Comparison of ENCODE assay signal across 2 cellular contexts in the genomic region with DNA sequence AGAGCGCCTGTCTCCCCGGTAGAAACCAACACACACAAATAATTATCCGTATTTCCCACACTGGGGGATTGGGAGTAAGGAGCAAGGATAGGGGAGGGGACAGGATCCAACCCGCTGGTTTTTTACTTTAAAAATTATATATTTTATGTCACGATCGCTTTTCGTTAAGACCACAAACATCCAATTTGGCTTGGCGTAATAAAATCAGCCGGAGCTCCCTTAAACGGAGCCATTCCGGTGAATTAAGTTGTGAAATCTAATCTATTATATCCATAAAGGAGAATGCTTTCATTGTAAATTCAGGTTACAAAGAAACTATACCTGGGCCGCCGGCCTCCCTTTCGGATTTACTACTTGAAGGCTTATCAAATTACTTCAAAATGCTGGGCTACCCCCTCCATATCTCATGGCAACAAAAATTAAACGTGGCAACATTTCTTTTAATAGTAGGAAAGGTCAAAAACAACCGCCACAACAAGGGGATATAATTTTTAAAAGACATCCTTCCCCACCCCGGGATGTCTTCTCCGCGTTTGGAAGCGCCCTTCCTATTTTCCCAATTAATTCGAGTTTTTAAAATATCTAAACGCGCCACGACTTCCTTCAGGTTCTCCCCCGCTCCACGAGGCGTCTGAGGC.
TF ChIP-seq lines count a peak whose summit lies in the region.

No MANE protein-coding gene starts in this region.

TF ChIP-seq in HCT116, 20 proteins besides CTCF, POLR2A, EP300 and RAD21 (continued from another document):
- TF ChIP-seq SIN3A (IDR thresholded peaks at IDR 0.05; ENCODE audit: low read depth) (no peak), EZH2 (IDR thresholded peaks at IDR 0.05) (no peak), CEBPB (IDR thresholded peaks at IDR 0.05; ENCODE audit: low read depth) (no peak), ELF1 (IDR thresholded peaks at IDR 0.05; ENCODE audit: borderline replicate concordance, low read depth) (no peak), SRF (IDR thresholded peaks at IDR 0.05; ENCODE audit: low read depth) (no peak), SP1 (IDR thresholded peaks at IDR 0.05; ENCODE audit: low read depth) (no peak), JUND (IDR thresholded peaks at IDR 0.05) (no peak), TCF7L2 (IDR thresholded peaks at IDR 0.05; ENCODE audit: borderline replicate concordance, extremely low read depth, insufficient read depth, insufficient read length) (no peak), ZNF274 (IDR thresholded peaks at IDR 0.05; ENCODE audit: low read depth, low read length) (no peak), POLR2AphosphoS5 (IDR thresholded peaks at IDR 0.05; ENCODE audit: low read depth, low read length) (no peak), FOSL1 (IDR thresholded peaks at IDR 0.05; ENCODE audit: low read depth) (no peak), ZFX (IDR thresholded peaks at IDR 0.05) (no peak)
- TF ChIP-seq, protein P1, sequence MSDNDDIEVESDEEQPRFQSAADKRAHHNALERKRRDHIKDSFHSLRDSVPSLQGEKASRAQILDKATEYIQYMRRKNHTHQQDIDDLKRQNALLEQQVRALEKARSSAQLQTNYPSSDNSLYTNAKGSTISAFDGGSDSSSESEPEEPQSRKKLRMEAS (IDR thresholded peaks at IDR 0.05): no peak
- TF ChIP-seq, protein P2, sequence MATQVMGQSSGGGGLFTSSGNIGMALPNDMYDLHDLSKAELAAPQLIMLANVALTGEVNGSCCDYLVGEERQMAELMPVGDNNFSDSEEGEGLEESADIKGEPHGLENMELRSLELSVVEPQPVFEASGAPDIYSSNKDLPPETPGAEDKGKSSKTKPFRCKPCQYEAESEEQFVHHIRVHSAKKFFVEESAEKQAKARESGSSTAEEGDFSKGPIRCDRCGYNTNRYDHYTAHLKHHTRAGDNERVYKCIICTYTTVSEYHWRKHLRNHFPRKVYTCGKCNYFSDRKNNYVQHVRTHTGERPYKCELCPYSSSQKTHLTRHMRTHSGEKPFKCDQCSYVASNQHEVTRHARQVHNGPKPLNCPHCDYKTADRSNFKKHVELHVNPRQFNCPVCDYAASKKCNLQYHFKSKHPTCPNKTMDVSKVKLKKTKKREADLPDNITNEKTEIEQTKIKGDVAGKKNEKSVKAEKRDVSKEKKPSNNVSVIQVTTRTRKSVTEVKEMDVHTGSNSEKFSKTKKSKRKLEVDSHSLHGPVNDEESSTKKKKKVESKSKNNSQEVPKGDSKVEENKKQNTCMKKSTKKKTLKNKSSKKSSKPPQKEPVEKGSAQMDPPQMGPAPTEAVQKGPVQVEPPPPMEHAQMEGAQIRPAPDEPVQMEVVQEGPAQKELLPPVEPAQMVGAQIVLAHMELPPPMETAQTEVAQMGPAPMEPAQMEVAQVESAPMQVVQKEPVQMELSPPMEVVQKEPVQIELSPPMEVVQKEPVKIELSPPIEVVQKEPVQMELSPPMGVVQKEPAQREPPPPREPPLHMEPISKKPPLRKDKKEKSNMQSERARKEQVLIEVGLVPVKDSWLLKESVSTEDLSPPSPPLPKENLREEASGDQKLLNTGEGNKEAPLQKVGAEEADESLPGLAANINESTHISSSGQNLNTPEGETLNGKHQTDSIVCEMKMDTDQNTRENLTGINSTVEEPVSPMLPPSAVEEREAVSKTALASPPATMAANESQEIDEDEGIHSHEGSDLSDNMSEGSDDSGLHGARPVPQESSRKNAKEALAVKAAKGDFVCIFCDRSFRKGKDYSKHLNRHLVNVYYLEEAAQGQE (IDR thresholded peaks at IDR 0.05; ENCODE audit: low read depth): no peak
- TF ChIP-seq, protein P3, sequence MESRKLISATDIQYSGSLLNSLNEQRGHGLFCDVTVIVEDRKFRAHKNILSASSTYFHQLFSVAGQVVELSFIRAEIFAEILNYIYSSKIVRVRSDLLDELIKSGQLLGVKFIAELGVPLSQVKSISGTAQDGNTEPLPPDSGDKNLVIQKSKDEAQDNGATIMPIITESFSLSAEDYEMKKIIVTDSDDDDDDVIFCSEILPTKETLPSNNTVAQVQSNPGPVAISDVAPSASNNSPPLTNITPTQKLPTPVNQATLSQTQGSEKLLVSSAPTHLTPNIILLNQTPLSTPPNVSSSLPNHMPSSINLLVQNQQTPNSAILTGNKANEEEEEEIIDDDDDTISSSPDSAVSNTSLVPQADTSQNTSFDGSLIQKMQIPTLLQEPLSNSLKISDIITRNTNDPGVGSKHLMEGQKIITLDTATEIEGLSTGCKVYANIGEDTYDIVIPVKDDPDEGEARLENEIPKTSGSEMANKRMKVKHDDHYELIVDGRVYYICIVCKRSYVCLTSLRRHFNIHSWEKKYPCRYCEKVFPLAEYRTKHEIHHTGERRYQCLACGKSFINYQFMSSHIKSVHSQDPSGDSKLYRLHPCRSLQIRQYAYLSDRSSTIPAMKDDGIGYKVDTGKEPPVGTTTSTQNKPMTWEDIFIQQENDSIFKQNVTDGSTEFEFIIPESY (IDR thresholded peaks at IDR 0.05; ENCODE audit: extremely low read depth, insufficient replicate concordance, low read length): no peak
- TF ChIP-seq, protein P4, sequence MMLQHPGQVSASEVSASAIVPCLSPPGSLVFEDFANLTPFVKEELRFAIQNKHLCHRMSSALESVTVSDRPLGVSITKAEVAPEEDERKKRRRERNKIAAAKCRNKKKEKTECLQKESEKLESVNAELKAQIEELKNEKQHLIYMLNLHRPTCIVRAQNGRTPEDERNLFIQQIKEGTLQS (IDR thresholded peaks at IDR 0.05): no peak

TF ChIP-seq in WTC11, 78 proteins besides CTCF, POLR2A, EP300 and RAD21 (continued from another document):
- TF ChIP-seq, protein P1 (CRISPR knock-in tag; IDR thresholded peaks at IDR 0.05): no peak
- no peak for TF ChIP-seq NFE2L1 (CRISPR knock-in tag; IDR thresholded peaks at IDR 0.05)
- TF ChIP-seq IRF2 (CRISPR knock-in tag; IDR thresholded peaks at IDR 0.05; ENCODE audit: borderline replicate concordance, low read depth): no peak
- TF ChIP-seq ETV6 (CRISPR knock-in tag; IDR thresholded peaks at IDR 0.05): no peak
- no peak for TF ChIP-seq NR3C1 (CRISPR knock-in tag; conservative IDR thresholded peaks at IDR 0.05; ENCODE audit: low read depth)
- no peak for TF ChIP-seq CREM (CRISPR knock-in tag; IDR thresholded peaks at IDR 0.05)
